In genomic region chr17:63378411-63379076, GRCh38 we compare ENCODE assay signal across 26 cellular contexts.
A peak's percentile ranks its signal among the peaks of the same experiment; 100 is the strongest.
DNase-seq lines count a peak whose midpoint lies in the region; ATAC-seq and TF ChIP-seq lines count a peak whose summit lies in the region.
"Had no signal": no experiment of that assay in that cellular context is flagged by ENCODE, and none has a peak within 500 bp of the region (broad histone marks: within the 10 kb centered on the region; RNA-seq: fewer than 3 reads in every experiment).

No MANE protein-coding gene starts in this region.

- H3K27ac ChIP-seq in HL-60 (replicated peaks) (peak overlapping the region; percentile 59), brain microvascular endothelial cell (no peak overlapping the region)

- intact Hi-C loops in left ventricle myocardium superior (cut with micrococcal nuclease), result no loop called here

- ATAC-seq in SK-N-SH treated with all-trans-retinoic acid at 6 μM for 48 hours (peak; percentile 50; the same call in 2 of the 3 replicates), left ventricle myocardium superior (peak; percentile 78), HG02798 (IDR thresholded peaks at IDR 0.05; ENCODE audit: poor library complexity, unreplicated experiment) (no peak)
- ATAC-seq: activated naive CD4-positive, alpha-beta T cell treated with anti-CD3 and anti-CD28 coated beads, Interleukin-2, amount 50 U/mL, for 72 hours had no signal

- H3K27me3 ChIP-seq in HL-60 (ENCODE audit: insufficient read depth, poor library complexity, severe bottlenecking), result peaks cover 3% of the 10 kb centered on the region
- H3K27me3 ChIP-seq in brain microvascular endothelial cell (replicated peaks), result no peaks in the 10 kb centered on the region
- H3K27me3 ChIP-seq: BE2C, MG63 had no signal

- peaks cover 2% of the 10 kb centered on the region for H3K36me3 ChIP-seq in brain microvascular endothelial cell (replicated peaks)

- in situ Hi-C loops in brain microvascular endothelial cell (cut with HindIII; ENCODE audit: low pct_ligation_motif_present, low sequenced_read_pairs), result no loop called here

- H3K4me3 ChIP-seq in HL-60 (replicated peaks; ENCODE audit: insufficient read depth, low read length) (no peak overlapping the region), brain microvascular endothelial cell (ENCODE audit: low read depth, low read length) (no peak overlapping the region)
- H3K4me3 ChIP-seq: MG63 had no signal

- TF ChIP-seq CTCF in HL-60 (IDR thresholded peaks at IDR 0.05; ENCODE audit: insufficient read depth, low read length), result no peak
- no peak for TF ChIP-seq CTCF in brain microvascular endothelial cell (IDR thresholded peaks at IDR 0.05; ENCODE audit: low read depth, low read length, missing control alignments)

- DNase-seq in HL-60 (ENCODE audit: low read depth in 1 of 2, low spot score in 1 of 2), result peak in 1 of 2 experiments; percentile 24
- peak; percentile 24 for DNase-seq in brain microvascular endothelial cell
- no peak for DNase-seq in left ventricle myocardium superior
- DNase-seq in NCI-H1694 (lab: John Stamatoyannopoulos, UW), result no peak
- DNase-seq in iPS-NIHi7 (ENCODE audit: extremely low spot score), result no peak
- DNase-seq in T-helper 1 cell, result no peak
- DNase-seq: activated CD4-positive, alpha-beta T cell treated with anti-CD3 and anti-CD28 coated beads for 48 hours; BE2C; Caco-2; dermis blood vessel endothelial cell; DMS79 treated with DMSO at 0.1 percent for 48 hours; H7; hippocampal formation; mesenchymal stem cell; MG63; naive B cell; NCI-H1694 treated with DMSO at 0.1 percent for 48 hours; NCI-H2171 treated with DMSO at 0.1 percent for 48 hours; NCI-H526 treated with DMSO at 0.1 percent for 48 hours; nucleus accumbens; stimulated activated CD4-positive, alpha-beta T cell treated with anti-CD3 and anti-CD28 coated beads, Interleukin-4, amount 100 ng/mL, for 1 hour; stimulated activated naive CD4-positive, alpha-beta T cell treated with Interleukin-2 at 50 U/mL for 16 hours; trophoblast cell had no signal

TF ChIP-seq in SK-N-SH treated with all-trans-retinoic acid at 6 μM for 48 hours, 23 proteins besides CTCF, POLR2A, EP300 and RAD21 (continues in another document):
- TF ChIP-seq TSHZ2 (CRISPR knock-in tag; IDR thresholded peaks at IDR 0.05), result peak; percentile 99
- peak; percentile 80 for TF ChIP-seq CREB5 (CRISPR knock-in tag; IDR thresholded peaks at IDR 0.05; ENCODE audit: low read depth)
- 0 out of 2 replicates have a peak, but pooled peaks have one; percentile 43 for TF ChIP-seq PPARA (CRISPR knock-in tag; IDR thresholded peaks at IDR 0.05; ENCODE audit: borderline replicate concordance)
- no peak; the same call in 1 of the 2 replicates for TF ChIP-seq ARNTL (CRISPR knock-in tag; IDR thresholded peaks at IDR 0.05; ENCODE audit: borderline replicate concordance, low read depth)
- no peak for TF ChIP-seq TOX (CRISPR knock-in tag; IDR thresholded peaks at IDR 0.05; ENCODE audit: borderline replicate concordance)
- peak; percentile 68; the same call in 1 of the 2 replicates for TF ChIP-seq RARB (CRISPR knock-in tag; IDR thresholded peaks at IDR 0.05)
- TF ChIP-seq ZNF565 (CRISPR knock-in tag; conservative IDR thresholded peaks at IDR 0.05; ENCODE audit: low read depth), result no peak; the same call in 1 of the 2 replicates
- no peak for TF ChIP-seq PATZ1 (CRISPR knock-in tag; IDR thresholded peaks at IDR 0.05; ENCODE audit: borderline replicate concordance)
- TF ChIP-seq ESRRG (CRISPR knock-in tag; IDR thresholded peaks at IDR 0.05), result peak; percentile 84; the same call in 1 of the 2 replicates
- TF ChIP-seq TCF4 (CRISPR knock-in tag; IDR thresholded peaks at IDR 0.05; ENCODE audit: borderline replicate concordance), result peak; percentile 100
- TF ChIP-seq ZNF70 (CRISPR knock-in tag; IDR thresholded peaks at IDR 0.05), result peak; percentile 76
- no peak; the same call in none of the 2 replicates for TF ChIP-seq BACH2 (CRISPR knock-in tag; IDR thresholded peaks at IDR 0.05; ENCODE audit: borderline replicate concordance)
- peak; percentile 98 for TF ChIP-seq CSRNP3 (CRISPR knock-in tag; IDR thresholded peaks at IDR 0.05)
- TF ChIP-seq CSDC2 (CRISPR knock-in tag; IDR thresholded peaks at IDR 0.05), result peak; percentile 83; the same call in 1 of the 2 replicates
- peak; percentile 63; the same call in 1 of the 2 replicates for TF ChIP-seq ZFP3 (CRISPR knock-in tag; IDR thresholded peaks at IDR 0.05)
- peak; percentile 42; the same call in 1 of the 2 replicates for TF ChIP-seq POU6F1 (CRISPR knock-in tag; IDR thresholded peaks at IDR 0.05; ENCODE audit: borderline replicate concordance, low read depth)
- peak; percentile 96 for TF ChIP-seq ISL1 (CRISPR knock-in tag; IDR thresholded peaks at IDR 0.05)
- TF ChIP-seq ZC3H10 (CRISPR knock-in tag; IDR thresholded peaks at IDR 0.05), result 0 out of 2 replicates have a peak, but pooled peaks have one; percentile 29
